Comparison of ENCODE assay signal across 8 cellular contexts in the genomic region with DNA sequence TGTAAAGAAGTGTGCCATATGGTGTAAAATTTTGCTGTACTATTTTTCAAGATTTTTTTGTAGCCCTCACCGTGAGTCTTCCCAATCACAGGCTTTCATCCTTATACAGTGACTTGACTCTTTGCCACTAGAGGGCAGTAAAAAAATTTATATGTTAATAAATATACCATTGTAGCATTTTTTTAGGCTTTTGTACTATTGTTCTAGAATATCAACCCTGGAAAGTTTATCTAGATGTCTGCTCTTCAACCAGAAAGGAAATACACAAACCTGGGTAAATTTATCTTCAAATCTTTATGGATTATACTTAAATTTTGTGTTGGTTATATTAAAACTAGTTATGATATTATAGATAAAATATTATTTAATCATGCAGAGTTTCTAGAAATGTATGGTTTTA.
DNase-seq lines count a peak whose midpoint lies in the region; ATAC-seq and TF ChIP-seq lines count a peak whose summit lies in the region.

No MANE protein-coding gene starts in this region.

- ATAC-seq in HG03159 (IDR thresholded peaks at IDR 0.05; ENCODE audit: unreplicated experiment) (peak; percentile 92), lower lobe of right lung (peak in 1 of 2 donors; percentile 46)

- in situ Hi-C loops in GM13977 (cut with MboI; ENCODE audit: low pct_unique_long_range_greater_than_20kb, low sequenced_read_pairs, unreplicated experiment) (loop anchor here (25.0 kb wide), 1 partner anchor 434 kb away; the partner anchor contains the start of gene DCTD), brain microvascular endothelial cell (cut with HindIII; ENCODE audit: low pct_ligation_motif_present, low sequenced_read_pairs) (no loop called here)

- no peaks in the 10 kb centered on the region for H3K9me3 ChIP-seq in lower lobe of right lung

- H3K27ac ChIP-seq in brain microvascular endothelial cell (no peak overlapping the region), lower lobe of right lung (no peak overlapping the region)

- H3K4me1 ChIP-seq in lower lobe of right lung, result no peaks in the 10 kb centered on the region

- H3K4me3 ChIP-seq in brain microvascular endothelial cell (ENCODE audit: low read depth, low read length) (no peak overlapping the region), lower lobe of right lung (no peak overlapping the region)

- peak; percentile 52 for TF ChIP-seq CTCF in GM13977 (IDR thresholded peaks at IDR 0.05; ENCODE audit: extremely low read depth, insufficient read depth, missing control alignments)
- peak; percentile 58 for TF ChIP-seq CTCF in brain microvascular endothelial cell (IDR thresholded peaks at IDR 0.05; ENCODE audit: low read depth, low read length, missing control alignments)
- TF ChIP-seq CTCF in lower lobe of right lung (IDR thresholded peaks at IDR 0.05), result peak; percentile 68

- H3K36me3 ChIP-seq in brain microvascular endothelial cell (replicated peaks) (no peaks in the 10 kb centered on the region), lower lobe of right lung (no peaks in the 10 kb centered on the region)

- intact Hi-C loops in lower lobe of right lung (cut with DNase I), result no loop called here

- DNase-seq in A172 (ENCODE audit: low spot score), result peak; percentile 28
- DNase-seq in GM13977 (ENCODE audit: low spot score), result peak; percentile 33
- peak; percentile 51 for DNase-seq in NCI-H345 treated with DMSO at 0.1 percent for 48 hours (lab: John Stamatoyannopoulos, UW; ENCODE audit: unreplicated experiment)
- DNase-seq in brain microvascular endothelial cell, result peak; percentile 6
- DNase-seq in lower lobe of right lung, result no peak
- no peak for DNase-seq in DMS79 treated with DMSO at 0.1 percent for 48 hours (lab: John Stamatoyannopoulos, UW)
- no peak for DNase-seq in DMS79 (lab: John Stamatoyannopoulos, UW)

- H3K27me3 ChIP-seq in brain microvascular endothelial cell (replicated peaks) (no peaks in the 10 kb centered on the region), lower lobe of right lung (ENCODE audit: low read depth) (no peaks in the 10 kb centered on the region)

Comparison
In these comparisons a context has a peak if more than half of its experiments do, and no peak if none do; other contexts are left out.
1. DNase-seq: peak in A172 (single experiment), GM13977 (single experiment), NCI-H345 treated with DMSO at 0.1 percent for 48 hours (single experiment) and brain microvascular endothelial cell (single experiment); none in lower lobe of right lung (single experiment), DMS79 treated with DMSO at 0.1 percent for 48 hours (single experiment) and DMS79 (single experiment).
2. Peak in every context shown above with its lines, with median percentiles within 50 percentile points of each other: CTCF ChIP-seq.